ENCODE assay signal across 13 cellular contexts in the genomic region with DNA sequence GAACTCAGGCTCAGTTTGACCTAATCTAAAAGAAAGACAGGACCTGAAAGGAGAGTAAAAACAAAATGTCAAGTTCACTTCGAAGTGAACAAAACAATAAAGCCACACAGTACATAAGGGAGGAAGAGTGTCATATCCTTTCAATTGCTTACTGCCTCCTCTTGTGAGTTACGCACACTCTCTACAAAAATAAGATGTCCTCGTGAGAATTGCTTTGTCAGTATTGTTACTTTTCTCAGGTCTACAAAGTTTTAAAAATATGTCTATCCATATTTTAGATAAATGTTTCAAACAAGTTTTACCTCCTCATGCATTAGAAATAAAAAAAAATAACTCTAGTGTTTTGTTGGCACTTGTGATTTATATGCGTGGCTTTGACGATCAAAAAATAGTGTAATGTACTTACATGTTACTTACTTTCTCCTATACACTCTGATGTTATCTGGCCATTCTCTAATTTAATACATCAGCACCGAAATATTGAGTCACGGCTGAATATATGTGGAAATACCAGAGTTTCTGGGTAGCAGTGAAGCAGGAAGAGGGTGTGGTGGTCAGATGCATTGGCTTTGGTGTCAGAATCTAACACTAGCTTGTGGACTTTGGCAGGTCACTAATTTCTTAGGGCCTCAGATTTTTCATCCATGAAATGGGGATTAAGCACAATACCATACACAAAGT. TPM values are rescaled to one million over a fixed set of nuclear protein-coding genes. Genes with fewer than 3 reads are reported as not detected.
DNase-seq lines count a peak whose midpoint lies in the region; ATAC-seq, FAIRE-seq and TF ChIP-seq lines count a peak whose summit lies in the region.
"Had no signal": no experiment of that assay in that cellular context is flagged by ENCODE, and none has a peak within 500 bp of the region (broad histone marks: within the 10 kb centered on the region; RNA-seq: fewer than 3 reads in every experiment).

No MANE protein-coding gene starts in this region.

- TF ChIP-seq CTCF in esophagus muscularis mucosa (IDR thresholded peaks at IDR 0.05), result no peak

- no peak for TF ChIP-seq POLR2A in esophagus muscularis mucosa (IDR thresholded peaks at IDR 0.05; ENCODE audit: low read depth)

- ATAC-seq in GM21423 (IDR thresholded peaks at IDR 0.05; ENCODE audit: unreplicated experiment), result no peak

- DNase-seq in GM18507 (ENCODE audit: extremely low spot score, insufficient read length, low read depth), result no peak
- DNase-seq in T-helper 2 cell, result peak in 3 of 5 experiments; percentile 16 to 89 (median 46)
- DNase-seq in esophagus muscularis mucosa (ENCODE audit: extremely low spot score), result no peak
- DNase-seq in SK-N-DZ (ENCODE audit: low spot score), result no peak
- no peak for DNase-seq in globus pallidus (ENCODE audit: low spot score)
- DNase-seq: Kasumi-1; NCI-H82; sigmoid colon; stimulated activated CD8-positive, alpha-beta memory T cell treated with anti-CD3 and anti-CD28 coated beads, Interleukin-4, amount 100 ng/mL, for 48 hours had no signal

- intact Hi-C loops in esophagus muscularis mucosa (cut with DNase I), result no loop called here

- FAIRE-seq in GM18507 (lab: Jason Lieb, UNC), result peak; percentile 21

- whole genome bisulfite sequencing in esophagus muscularis mucosa, result 59% methylated on average over 7 of the region's 7 CpGs

- H3K4me1 ChIP-seq in esophagus muscularis mucosa, result no peaks in the 10 kb centered on the region
- H3K4me1 ChIP-seq: sigmoid colon had no signal

- no peaks in the 10 kb centered on the region for H3K9me3 ChIP-seq in esophagus muscularis mucosa
- H3K9me3 ChIP-seq: sigmoid colon had no signal

- H3K27me3 ChIP-seq in esophagus muscularis mucosa, result peaks cover 0 to 8% (median 0%) of the 10 kb centered on the region in 4 donors
- H3K27me3 ChIP-seq: sigmoid colon had no signal

- TF ChIP-seq EP300 in esophagus muscularis mucosa (IDR thresholded peaks at IDR 0.05), result no peak

- H3K4me3 ChIP-seq in esophagus muscularis mucosa (no peak overlapping the region), skin epidermis (no peak overlapping the region)
- H3K4me3 ChIP-seq: lung, sigmoid colon had no signal

- H3K27ac ChIP-seq in esophagus muscularis mucosa (replicated peaks in 1 of 4) (peak overlapping the region; percentile 1 to 58 (median 34)), skin epidermis (peak overlapping the region in 18 of 21 experiments; percentile 19 to 93 (median 67))
- H3K27ac ChIP-seq: epithelial cell of prostate had no signal

- no peaks in the 10 kb centered on the region for H3K36me3 ChIP-seq in esophagus muscularis mucosa
- H3K36me3 ChIP-seq: sigmoid colon had no signal

RNA-seq across cellular contexts. Expression of gene MRPL1, which starts 8.1 kb away (rescaled TPM):
- total RNA-seq in esophagus muscularis mucosa, result 10 to 100 TPM; 16.6 to 28.2 (median 19.5) TPM
- 42.1 and 47.3 TPM in 2 replicates for polyA plus RNA-seq in SK-N-DZ (2014; cell fraction: cytosol; rRNA removed)
- polyA plus RNA-seq in SK-N-DZ (2014; cell fraction: nucleus; rRNA removed), result 22.8 and 24.7 TPM in 2 replicates

RNA-seq across cellular contexts. Expression of gene CNOT6L, which starts 35.4 kb away (rescaled TPM):
- total RNA-seq in esophagus muscularis mucosa, result 10 to 100 TPM; 17.4 to 25.3 (median 21.7) TPM
- 4.2 and 5.5 TPM in 2 replicates for polyA plus RNA-seq in SK-N-DZ (2014; cell fraction: cytosol; rRNA removed)
- polyA plus RNA-seq in SK-N-DZ (2014; cell fraction: nucleus; rRNA removed), result 3.8 and 4.0 TPM in 2 replicates

Comparison
In these comparisons a context has a peak if more than half of its experiments do, and no peak if none do; other contexts are left out.
1. DNase-seq: peak in T-helper 2 cell (3 of 5); none in GM18507 (single experiment), esophagus muscularis mucosa (single experiment), SK-N-DZ (single experiment) and globus pallidus (single experiment).